In genomic region chr5:141618804-141619554, GRCh38 we compare ENCODE assay signal across 1 cellular context.
TF ChIP-seq lines count a peak whose summit lies in the region.

TSS of gene DIAPH1 (minus strand) at chr5:141619000. CDS start at chr5:141618914, 86 bp downstream.

TF ChIP-seq in HEK293, 187 proteins besides CTCF, POLR2A, EP300 and RAD21 (continued from another document):
- TF ChIP-seq ZNF449 (tag by site-specific recombination; IDR thresholded peaks at IDR 0.05) (peak; percentile 62), ZNF621 (tag by site-specific recombination; IDR thresholded peaks at IDR 0.05) (no peak), ZNF394 (tag by site-specific recombination; IDR thresholded peaks at IDR 0.05; ENCODE audit: borderline replicate concordance) (peak; percentile 78), ZNF214 (tag by site-specific recombination; IDR thresholded peaks at IDR 0.05; ENCODE audit: borderline replicate concordance) (no peak), GLI2 (tag by site-specific recombination; IDR thresholded peaks at IDR 0.05; ENCODE audit: borderline replicate concordance, low read depth) (no peak)
